Comparison of ENCODE assay signal across 28 cellular contexts in the genomic region with DNA sequence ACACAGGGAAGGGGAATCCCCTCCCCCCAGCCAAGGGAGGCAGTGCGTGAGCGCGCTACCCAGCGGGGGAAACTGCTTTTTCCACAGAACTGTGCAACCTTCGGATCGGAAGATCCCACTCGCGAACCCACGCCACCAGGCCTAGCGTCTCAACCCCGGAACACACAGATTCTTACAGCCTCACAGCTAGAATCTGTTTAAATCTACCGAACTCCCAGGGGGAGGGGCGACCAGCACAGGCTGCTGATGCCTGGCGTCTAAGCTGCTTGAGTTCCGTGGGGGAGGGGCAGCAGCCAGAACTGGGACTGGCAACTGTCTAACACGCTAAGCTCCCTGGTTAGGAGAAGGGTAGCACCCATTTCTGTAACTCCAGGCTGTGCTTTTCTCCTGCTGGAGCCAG.
DNase-seq lines count a peak whose midpoint lies in the region; ATAC-seq and TF ChIP-seq lines count a peak whose summit lies in the region.
"Had no signal": no experiment of that assay in that cellular context is flagged by ENCODE, and none has a peak within 500 bp of the region (broad histone marks: within the 10 kb centered on the region; RNA-seq: fewer than 3 reads in every experiment).

No MANE protein-coding gene starts in this region.

- no peak overlapping the region for H2BK15ac ChIP-seq in neuronal stem cell (ENCODE audit: low read length)

- H3K27ac ChIP-seq in HL-60 (replicated peaks) = peak overlapping the region; percentile 79
- H3K27ac ChIP-seq in WERI-Rb-1 = peak overlapping the region; percentile 37
- H3K27ac ChIP-seq in neuronal stem cell (replicated peaks; ENCODE audit: low read length) = no peak overlapping the region
- H3K27ac ChIP-seq in heart left ventricle = no peak overlapping the region
- H3K27ac ChIP-seq: gastroesophageal sphincter, pancreas had no signal

- H3K18ac ChIP-seq in neuronal stem cell (ENCODE audit: low read length) = peak overlapping the region; percentile 19

- peak overlapping the region; percentile 79 for H3K9ac ChIP-seq in iPS-15b (ENCODE audit: low read depth, low read length)
- peak overlapping the region; percentile 7 for H3K9ac ChIP-seq in neuronal stem cell (ENCODE audit: low read depth, low read length, poor library complexity)

- H3K14ac ChIP-seq in neuronal stem cell (ENCODE audit: low read length) = no peak overlapping the region

- H3K4me1 ChIP-seq in iPS-15b (ENCODE audit: control insufficient read depth, insufficient read depth, low read length) = peaks cover 12% of the 10 kb centered on the region
- peaks cover 0 to 6% of the 10 kb centered on the region in 2 donors for H3K4me1 ChIP-seq in neuronal stem cell (ENCODE audit: control insufficient read depth in 2 of 2, insufficient read depth in 1 of 2, low read depth in 1 of 2, low read length in 2 of 2)
- no peaks in the 10 kb centered on the region for H3K4me1 ChIP-seq in heart left ventricle
- H3K4me1 ChIP-seq: gastroesophageal sphincter, pancreas had no signal

- H2AFZ ChIP-seq in neuronal stem cell (ENCODE audit: low read length) = peak overlapping the region; percentile 59

- H2BK120ac ChIP-seq in neuronal stem cell (ENCODE audit: low read depth, low read length) = no peak overlapping the region

- CTCF ChIA-PET in HEK293T (lab: Yijun Ruan, JAX) = no interaction called here

- H3K9me3 ChIP-seq in WERI-Rb-1 (ENCODE audit: severe bottlenecking) (no peaks in the 10 kb centered on the region), iPS-15b (ENCODE audit: control insufficient read depth, insufficient read depth, low read length) (no peaks in the 10 kb centered on the region), neuronal stem cell (replicated peaks in 1 of 2; ENCODE audit: control insufficient read depth in 2 of 2, insufficient read depth in 1 of 2, low read depth in 1 of 2, low read length in 2 of 2) (no peaks in the 10 kb centered on the region), heart left ventricle (peaks cover 0 to 20% (median 0%) of the 10 kb centered on the region in 12 donors)
- H3K9me3 ChIP-seq: mucosa of descending colon, pancreas had no signal

- TF ChIP-seq CTCF in HL-60 (IDR thresholded peaks at IDR 0.05; ENCODE audit: insufficient read depth, low read length) (no peak), WERI-Rb-1 (IDR thresholded peaks at IDR 0.05; ENCODE audit: low read depth, low read length) (no peak), heart left ventricle (IDR thresholded peaks at IDR 0.05) (no peak)

- POLR2A ChIA-PET in HEK293T (lab: Yijun Ruan, JAX) = no interaction called here

- no peak for DNase-seq in HL-60 (ENCODE audit: low read depth in 1 of 2, low spot score in 1 of 2)
- DNase-seq in WERI-Rb-1 = peak; percentile 83
- no peak for DNase-seq in neuronal stem cell (ENCODE audit: low spot score)
- DNase-seq in HEK293T (ENCODE audit: extremely low spot score) = no peak
- no peak for DNase-seq in middle frontal gyrus (ENCODE audit: extremely low spot score, low spot score)
- no peak for DNase-seq in heart left ventricle
- DNase-seq: activated CD4-positive, alpha-beta T cell treated with anti-CD3 and anti-CD28 coated beads for 4 hours; activated T-cell treated with anti-CD3 and anti-CD28 coated beads for 4 hours; CD8-positive, alpha-beta memory T cell; DMS 273 treated with DMSO at 0.1 percent for 48 hours; EL; hippocampal formation; KBM-7; NCI-H1092 treated with DMSO at 0.1 percent for 48 hours; NCI-H2029; NCI-H526 treated with DMSO at 0.1 percent for 48 hours; retina; SIG-M5; SW 1271 had no signal

- no CpG with 5 or more reads among the region's 16 CpGs for WGBS in neuronal stem cell (ENCODE audit: extremely low coverage in 2 of 2, insufficient read length in 2 of 2, insufficient replicate concordance in 1 of 2), 2 donors
- WGBS in heart left ventricle, 4 donors = 83 to 89% (median 85%) methylated on average over 6 to 16 of the region's 16 CpGs

- no peak overlapping the region for H4K8ac ChIP-seq in neuronal stem cell (ENCODE audit: low read depth, low read length)

- peak overlapping the region; percentile 3 for H3K4ac ChIP-seq in neuronal stem cell (ENCODE audit: low read length)

- no peak overlapping the region for H3K4me3 ChIP-seq in HL-60 (replicated peaks; ENCODE audit: insufficient read depth, low read length)
- H3K4me3 ChIP-seq in WERI-Rb-1 (ENCODE audit: low read depth, low read length) = no peak overlapping the region
- peak overlapping the region; percentile 18 for H3K4me3 ChIP-seq in iPS-15b (ENCODE audit: low read depth, low read length)
- no peak overlapping the region for H3K4me3 ChIP-seq in neuronal stem cell (ENCODE audit: low read length in 2 of 2)
- no peak overlapping the region for H3K4me3 ChIP-seq in heart left ventricle
- H3K4me3 ChIP-seq: gastroesophageal sphincter, GM12878, lung, mucosa of descending colon, pancreas had no signal

- peak overlapping the region; percentile 44 for H2BK5ac ChIP-seq in neuronal stem cell (ENCODE audit: low read length)

- no peaks in the 10 kb centered on the region for H3K36me3 ChIP-seq in WERI-Rb-1
- no peaks in the 10 kb centered on the region for H3K36me3 ChIP-seq in iPS-15b (ENCODE audit: control insufficient read depth, insufficient read depth, low read length)
- H3K36me3 ChIP-seq in neuronal stem cell (replicated peaks in 1 of 2; ENCODE audit: control insufficient read depth in 2 of 2, insufficient read depth in 2 of 2, low read length in 2 of 2) = no peaks in the 10 kb centered on the region
- H3K36me3 ChIP-seq in heart left ventricle = no peaks in the 10 kb centered on the region
- H3K36me3 ChIP-seq: gastroesophageal sphincter, pancreas had no signal

- no peak overlapping the region for H2AK5ac ChIP-seq in neuronal stem cell (ENCODE audit: low read depth, low read length)

- ATAC-seq in heart left ventricle (no peak), GM18517 (IDR thresholded peaks at IDR 0.05; ENCODE audit: unreplicated experiment) (no peak)
- ATAC-seq: gastroesophageal sphincter; GM12878; mucosa of descending colon; natural killer cell treated with Interleukin-12 subunit alpha and Interleukin-12 subunit beta and Interleukin-15 and Interleukin-18, amount 100 ng/mL, for 72 hours; pancreas; stimulated activated memory B cell treated with anti-CD40 and anti-IgM and Interleukin-4, amounts not matched to agents 10 μg/mL and 1 μg/mL and 100 μg/mL, for 72 hours had no signal

- H4K91ac ChIP-seq in neuronal stem cell (ENCODE audit: low read depth, low read length, poor library complexity) = no peak overlapping the region

- H3K27me3 ChIP-seq in HL-60 (ENCODE audit: insufficient read depth, poor library complexity, severe bottlenecking) (no peaks in the 10 kb centered on the region), WERI-Rb-1 (ENCODE audit: insufficient read depth, low read depth, severe bottlenecking) (no peaks in the 10 kb centered on the region), iPS-15b (ENCODE audit: control insufficient read depth, insufficient read depth, low read length) (no peaks in the 10 kb centered on the region), neuronal stem cell (ENCODE audit: control insufficient read depth in 3 of 3, insufficient read depth in 3 of 3, low read depth in 1 of 3, low read length in 3 of 3) (peaks cover 0 to 2% (median 0%) of the 10 kb centered on the region in 3 experiments), heart left ventricle (no peaks in the 10 kb centered on the region)
- H3K27me3 ChIP-seq: pancreas had no signal

- no peak overlapping the region for H3K23ac ChIP-seq in neuronal stem cell (ENCODE audit: low read depth, low read length, poor library complexity)

- no peak for TF ChIP-seq POLR2A in heart left ventricle (IDR thresholded peaks at IDR 0.05)

- H3K4me2 ChIP-seq in neuronal stem cell (ENCODE audit: insufficient read depth, low read length, poor library complexity, severe bottlenecking) = no peak overlapping the region

- H3K79me1 ChIP-seq in neuronal stem cell (ENCODE audit: low read depth, low read length) = no peaks in the 10 kb centered on the region

- H2BK12ac ChIP-seq in neuronal stem cell (ENCODE audit: low read length) = no peak overlapping the region

- intact Hi-C loops in heart left ventricle (cut with DNase I) = no loop called here

TF ChIP-seq in HEK293T, 16 proteins besides CTCF, POLR2A, EP300 and RAD21:
- no peak for TF ChIP-seq TARDBP (IDR thresholded peaks at IDR 0.05)
- TF ChIP-seq, protein P1, sequence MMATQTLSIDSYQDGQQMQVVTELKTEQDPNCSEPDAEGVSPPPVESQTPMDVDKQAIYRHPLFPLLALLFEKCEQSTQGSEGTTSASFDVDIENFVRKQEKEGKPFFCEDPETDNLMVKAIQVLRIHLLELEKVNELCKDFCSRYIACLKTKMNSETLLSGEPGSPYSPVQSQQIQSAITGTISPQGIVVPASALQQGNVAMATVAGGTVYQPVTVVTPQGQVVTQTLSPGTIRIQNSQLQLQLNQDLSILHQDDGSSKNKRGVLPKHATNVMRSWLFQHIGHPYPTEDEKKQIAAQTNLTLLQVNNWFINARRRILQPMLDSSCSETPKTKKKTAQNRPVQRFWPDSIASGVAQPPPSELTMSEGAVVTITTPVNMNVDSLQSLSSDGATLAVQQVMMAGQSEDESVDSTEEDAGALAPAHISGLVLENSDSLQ (IDR thresholded peaks at IDR 0.05) = no peak
- TF ChIP-seq CTBP1 (IDR thresholded peaks at IDR 0.05; ENCODE audit: borderline replicate concordance) = no peak
- TF ChIP-seq FOXA1 (IDR thresholded peaks at IDR 0.05) = no peak
- no peak for TF ChIP-seq ARNT (IDR thresholded peaks at IDR 0.05)
- no peak for TF ChIP-seq LEF1 (IDR thresholded peaks at IDR 0.05; ENCODE audit: borderline replicate concordance)
- TF ChIP-seq ELF4 (IDR thresholded peaks at IDR 0.05) = no peak

Comparison
In these comparisons a context has a peak if more than half of its experiments do, and no peak if none do; other contexts are left out.
1. H3K27ac ChIP-seq: peak in HL-60 (single experiment) and WERI-Rb-1 (single experiment); none in neuronal stem cell (single experiment) and heart left ventricle (0 of 12).